In genomic region chr5:157204765-157205164, GRCh38 we compare ENCODE assay signal across 14 cellular contexts.
A peak's percentile ranks its signal among the peaks of the same experiment; 100 is the strongest.
DNase-seq lines count a peak whose midpoint lies in the region; ATAC-seq and TF ChIP-seq lines count a peak whose summit lies in the region.
"Had no signal": no experiment of that assay in that cellular context is flagged by ENCODE, and none has a peak within 500 bp of the region (broad histone marks: within the 10 kb centered on the region; RNA-seq: fewer than 3 reads in every experiment).

No MANE protein-coding gene starts in this region.

- no peaks in the 10 kb centered on the region for H3K27me3 Mint-ChIP-seq in T-helper 2 cell treated with Interferon-gamma antibody and Interleukin-4, amounts not matched to agents 5 μg/mL and 100 μg/mL, for 36 hours (ENCODE audit: low read depth)
- no peaks in the 10 kb centered on the region for H3K27me3 Mint-ChIP-seq in effector memory CD8-positive, alpha-beta T cell

- peak; percentile 23 for ATAC-seq in effector memory CD8-positive, alpha-beta T cell (replicated peaks)
- no peak for ATAC-seq in GM21367 (IDR thresholded peaks at IDR 0.05; ENCODE audit: unreplicated experiment)

- peak overlapping the region; percentile 50 for H3K27ac Mint-ChIP-seq in T-helper 2 cell treated with Interferon-gamma antibody and Interleukin-4, amounts not matched to agents 5 μg/mL and 100 μg/mL, for 36 hours
- peak overlapping the region; percentile 46 to 82 for H3K27ac Mint-ChIP-seq in effector memory CD8-positive, alpha-beta T cell

- peak; percentile 41 for DNase-seq in SIG-M5 treated with dmso at 0.1 percent for 504 hours (lab: John Stamatoyannopoulos, UW; ENCODE audit: unreplicated experiment)
- no peak for DNase-seq in SIG-M5 (lab: John Stamatoyannopoulos, UW)
- peak; percentile 55 for DNase-seq in KBM-7
- DNase-seq in T-helper 2 cell treated with Interferon-gamma antibody and Interleukin-4, amounts not matched to agents 5 μg/mL and 100 μg/mL, for 36 hours (ENCODE audit: low spot score) = no peak
- no peak for DNase-seq in effector memory CD8-positive, alpha-beta T cell
- DNase-seq in NCI-H1092 treated with DMSO at 0.1 percent for 48 hours (lab: John Stamatoyannopoulos, UW) = no peak
- no peak for DNase-seq in erythroblast (lab: John Stamatoyannopoulos, UW)
- DNase-seq: foreskin fibroblast; mesendoderm; NCI-H1436 treated with DMSO at 0.1 percent for 48 hours; NCI-H510A treated with DMSO at 0.1 percent for 48 hours; sigmoid colon; stimulated activated CD4-positive, alpha-beta T cell treated with anti-CD3 and anti-CD28 coated beads, Interleukin-4, amount 100 ng/mL, for 1 hour had no signal

- peaks cover 77% of the 10 kb centered on the region for H3K36me3 Mint-ChIP-seq in T-helper 2 cell treated with Interferon-gamma antibody and Interleukin-4, amounts not matched to agents 5 μg/mL and 100 μg/mL, for 36 hours (ENCODE audit: low read depth)
- H3K36me3 Mint-ChIP-seq in effector memory CD8-positive, alpha-beta T cell (ENCODE audit: insufficient read depth) = peaks cover 76% of the 10 kb centered on the region

- no peaks in the 10 kb centered on the region for H3K9me3 Mint-ChIP-seq in T-helper 2 cell treated with Interferon-gamma antibody and Interleukin-4, amounts not matched to agents 5 μg/mL and 100 μg/mL, for 36 hours
- no peaks in the 10 kb centered on the region for H3K9me3 Mint-ChIP-seq in effector memory CD8-positive, alpha-beta T cell

- H3K4me1 Mint-ChIP-seq in T-helper 2 cell treated with Interferon-gamma antibody and Interleukin-4, amounts not matched to agents 5 μg/mL and 100 μg/mL, for 36 hours (ENCODE audit: low read depth) = peaks cover 70% of the 10 kb centered on the region
- peaks cover 40 to 62% of the 10 kb centered on the region in 2 donors for H3K4me1 Mint-ChIP-seq in effector memory CD8-positive, alpha-beta T cell (ENCODE audit: low read depth in 2 of 2)

- TF ChIP-seq POLR2A in erythroblast (IDR thresholded peaks at IDR 0.05; ENCODE audit: low read length) = no peak

- H3K4me3 Mint-ChIP-seq in T-helper 2 cell treated with Interferon-gamma antibody and Interleukin-4, amounts not matched to agents 5 μg/mL and 100 μg/mL, for 36 hours = peak overlapping the region; percentile 48
- H3K4me3 Mint-ChIP-seq in effector memory CD8-positive, alpha-beta T cell = peak overlapping the region; percentile 64 to 67

- in situ Hi-C loops in KBM-7 (cut with MboI; ENCODE audit: low pct_unique_long_range_greater_than_20kb, low sequenced_read_pairs) = no loop called here

Comparison
In these comparisons a context has a peak if more than half of its experiments do, and no peak if none do; other contexts are left out.
1. DNase-seq: peak in SIG-M5 treated with dmso at 0.1 percent for 504 hours (single experiment) and KBM-7 (single experiment); none in SIG-M5 (single experiment), T-helper 2 cell treated with Interferon-gamma antibody and Interleukin-4, amounts not matched to agents 5 μg/mL and 100 μg/mL, for 36 hours (single experiment), effector memory CD8-positive, alpha-beta T cell (0 of 3), NCI-H1092 treated with DMSO at 0.1 percent for 48 hours (single experiment) and erythroblast (0 of 2).